In the genomic region with DNA sequence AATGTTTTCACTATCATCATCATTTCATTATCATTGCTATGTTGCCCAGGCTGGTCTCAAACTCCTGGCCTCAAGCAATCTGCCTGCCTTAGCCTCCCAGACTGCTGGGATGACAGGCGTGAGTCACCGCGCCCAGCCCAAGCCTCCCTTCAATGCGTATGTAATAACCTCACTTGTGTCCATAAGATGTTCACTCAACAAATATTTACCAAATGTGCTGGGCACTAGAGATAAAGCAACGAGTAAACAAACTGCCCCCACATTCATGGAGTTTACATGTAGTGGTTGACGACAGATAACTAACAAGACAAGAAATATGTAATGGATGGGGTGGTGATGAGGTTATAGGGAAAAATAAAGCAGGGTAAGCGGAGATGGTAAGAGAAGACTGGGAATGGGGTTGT, we compare ENCODE assay signal across 2 cellular contexts.
A peak's percentile ranks its signal among the peaks of the same experiment; 100 is the strongest.
TF ChIP-seq lines count a peak whose summit lies in the region.
"Not testable (repeated sequence)": the region's sequence is repeated elsewhere in the genome, so short reads cannot be mapped to it uniquely, and the experiment has no call there.

No MANE protein-coding gene starts in this region.

TF ChIP-seq in K562, 482 proteins besides CTCF, POLR2A, EP300 and RAD21:
- TF ChIP-seq FOXK2 (conservative IDR thresholded peaks at IDR 0.05 in 1 of 2, IDR thresholded peaks at IDR 0.05 in 1 of 2; ENCODE audit: low read depth in 2 of 2) = 0 out of 4 replicates have a peak, but pooled peaks of 1 of the 2 experiments have one; percentile 14
- TF ChIP-seq MEIS2 (IDR thresholded peaks at IDR 0.05; ENCODE audit: partially characterized antibody) = peak; percentile 52
- TF ChIP-seq TAL1 (IDR thresholded peaks at IDR 0.05) = peak; percentile 79
- peak; percentile 80 for TF ChIP-seq FOSL1 (tag; conservative IDR thresholded peaks at IDR 0.05)
- TF ChIP-seq FOXP1 (CRISPR knock-in tag; IDR thresholded peaks at IDR 0.05) = peak; percentile 56; the same call in 1 of the 2 replicates
- TF ChIP-seq, protein P1, sequence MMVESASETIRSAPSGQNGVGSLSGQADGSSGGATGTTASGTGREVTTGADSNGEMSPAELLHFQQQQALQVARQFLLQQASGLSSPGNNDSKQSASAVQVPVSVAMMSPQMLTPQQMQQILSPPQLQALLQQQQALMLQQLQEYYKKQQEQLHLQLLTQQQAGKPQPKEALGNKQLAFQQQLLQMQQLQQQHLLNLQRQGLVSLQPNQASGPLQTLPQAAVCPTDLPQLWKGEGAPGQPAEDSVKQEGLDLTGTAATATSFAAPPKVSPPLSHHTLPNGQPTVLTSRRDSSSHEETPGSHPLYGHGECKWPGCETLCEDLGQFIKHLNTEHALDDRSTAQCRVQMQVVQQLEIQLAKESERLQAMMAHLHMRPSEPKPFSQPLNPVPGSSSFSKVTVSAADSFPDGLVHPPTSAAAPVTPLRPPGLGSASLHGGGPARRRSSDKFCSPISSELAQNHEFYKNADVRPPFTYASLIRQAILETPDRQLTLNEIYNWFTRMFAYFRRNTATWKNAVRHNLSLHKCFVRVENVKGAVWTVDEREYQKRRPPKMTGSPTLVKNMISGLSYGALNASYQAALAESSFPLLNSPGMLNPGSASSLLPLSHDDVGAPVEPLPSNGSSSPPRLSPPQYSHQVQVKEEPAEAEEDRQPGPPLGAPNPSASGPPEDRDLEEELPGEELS (CRISPR knock-in tag; IDR thresholded peaks at IDR 0.05; ENCODE audit: borderline replicate concordance) = peak; percentile 84; the same call in 1 of the 2 replicates
- peak; percentile 75 for TF ChIP-seq JUND (IDR thresholded peaks at IDR 0.05; ENCODE audit: borderline replicate concordance, low read depth, low read length)
- peak; percentile 72; the same call in 2 of the 3 replicates for TF ChIP-seq JUND (tag; IDR thresholded peaks at IDR 0.05; ENCODE audit: borderline replicate concordance, low read depth, low read length)
- TF ChIP-seq JUN (IDR thresholded peaks at IDR 0.05; ENCODE audit: borderline replicate concordance, low read depth, low read length) = peak; percentile 54; the same call in 1 of the 2 replicates
- not testable (repeated sequence) for TF ChIP-seq JUN, TEAD4 (CRISPR knock-in tag; IDR thresholded peaks at IDR 0.05; ENCODE audit: borderline replicate concordance)
- TF ChIP-seq FOXA3 (CRISPR knock-in tag; conservative IDR thresholded peaks at IDR 0.05 in 1 of 2, IDR thresholded peaks at IDR 0.05 in 1 of 2) = peak; percentile 82 to 88
- TF ChIP-seq TEAD4 (IDR thresholded peaks at IDR 0.05; ENCODE audit: low read length) = peak; percentile 47; the same call in 1 of the 2 replicates
- peak in 1 of 2 experiments; percentile 21; a peak in 1 of 4 replicates for TF ChIP-seq RCOR1 (IDR thresholded peaks at IDR 0.05; ENCODE audit: borderline replicate concordance in 1 of 2, low read depth in 2 of 2, low read length in 2 of 2)
- TF ChIP-seq TCF3 (CRISPR knock-in tag; IDR thresholded peaks at IDR 0.05) = peak; percentile 67
- peak; percentile 19 for TF ChIP-seq FOS (IDR thresholded peaks at IDR 0.05; ENCODE audit: extremely low read depth, insufficient read length)
- peak; percentile 73; the same call in 1 of the 2 replicates for TF ChIP-seq SMARCE1 (IDR thresholded peaks at IDR 0.05)
- TF ChIP-seq NCOR1 (IDR thresholded peaks at IDR 0.05) = peak; percentile 64
- TF ChIP-seq FOXA1 (IDR thresholded peaks at IDR 0.05; ENCODE audit: borderline replicate concordance) = peak; percentile 94
- TF ChIP-seq, protein P2, sequence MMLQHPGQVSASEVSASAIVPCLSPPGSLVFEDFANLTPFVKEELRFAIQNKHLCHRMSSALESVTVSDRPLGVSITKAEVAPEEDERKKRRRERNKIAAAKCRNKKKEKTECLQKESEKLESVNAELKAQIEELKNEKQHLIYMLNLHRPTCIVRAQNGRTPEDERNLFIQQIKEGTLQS (IDR thresholded peaks at IDR 0.05) = peak; percentile 55; the same call in 1 of the 2 replicates
- TF ChIP-seq, protein P2 (CRISPR knock-in tag; conservative IDR thresholded peaks at IDR 0.05) = not testable (repeated sequence)
- peak; percentile 82 for TF ChIP-seq ARID1B (IDR thresholded peaks at IDR 0.05)
- TF ChIP-seq CBFA2T2 (conservative IDR thresholded peaks at IDR 0.05) = peak; percentile 69
- peak; percentile 66 for TF ChIP-seq SMARCA4 (IDR thresholded peaks at IDR 0.05)
- peak; percentile 61; the same call in 1 of the 2 replicates for TF ChIP-seq MTA2 (IDR thresholded peaks at IDR 0.05; ENCODE audit: low read depth)
- TF ChIP-seq EGR1 (conservative IDR thresholded peaks at IDR 0.05) = peak; percentile 61
- TF ChIP-seq CBFA2T3 (IDR thresholded peaks at IDR 0.05) = peak; percentile 71

TF ChIP-seq in HepG2, 621 proteins besides CTCF, POLR2A, EP300 and RAD21:
- TF ChIP-seq FOSL2 (CRISPR knock-in tag; IDR thresholded peaks at IDR 0.05) = peak; percentile 52
